In genomic region chr15:82047493-82048446, GRCh38 we compare ENCODE assay signal across 1 cellular context.
TF ChIP-seq lines count a peak whose summit lies in the region.

No MANE protein-coding gene starts in this region.

TF ChIP-seq in PFSK-1, 5 proteins besides CTCF, POLR2A, EP300 and RAD21 (continued from another document):
- TF ChIP-seq REST (IDR thresholded peaks at IDR 0.05; ENCODE audit: insufficient read depth in 1 of 2, low read depth in 2 of 2, low read length in 2 of 2): peak; percentile 32 to 55; a peak in 1 of 4 replicates
